Comparison of ENCODE assay signal across 1 cellular context in genomic region chr9:19650292-19650691, GRCh38.
A peak's percentile ranks its signal among the peaks of the same experiment; 100 is the strongest.
TF ChIP-seq lines count a peak whose summit lies in the region.

No MANE protein-coding gene starts in this region.

TF ChIP-seq in K562, 482 proteins besides CTCF, POLR2A, EP300 and RAD21 (continued from another document and continues in another):
- TF ChIP-seq ID3 (CRISPR knock-in tag; IDR thresholded peaks at IDR 0.05) (no peak), ID3 (tag; IDR thresholded peaks at IDR 0.05) (peak; percentile 75), HMG20A (CRISPR knock-in tag; conservative IDR thresholded peaks at IDR 0.05) (no peak), MIER1 (IDR thresholded peaks at IDR 0.05; ENCODE audit: low read depth) (no peak), ZNF398 (CRISPR knock-in tag; IDR thresholded peaks at IDR 0.05) (no peak), FOXP1 (CRISPR knock-in tag; IDR thresholded peaks at IDR 0.05) (no peak), ZNF146 (CRISPR knock-in tag; IDR thresholded peaks at IDR 0.05; ENCODE audit: unreplicated experiment) (no peak), L3MBTL2 (IDR thresholded peaks at IDR 0.05) (peak; percentile 59; the same call in 1 of the 2 replicates), ZNF639 (CRISPR knock-in tag; conservative IDR thresholded peaks at IDR 0.05 in 1 of 2, IDR thresholded peaks at IDR 0.05 in 1 of 2) (no peak; a peak in 1 of 4 replicates), ZNF184 (CRISPR knock-in tag; IDR thresholded peaks at IDR 0.05) (no peak), MBD2 (IDR thresholded peaks at IDR 0.05; ENCODE audit: borderline replicate concordance, low read depth) (no peak), ZNF134 (CRISPR knock-in tag; conservative IDR thresholded peaks at IDR 0.05) (0 out of 2 replicates have a peak, but pooled peaks have one; percentile 14), FUS (optimal IDR thresholded peaks at IDR 0.05; ENCODE audit: low read depth, low read length) (no peak), SMARCC2 (IDR thresholded peaks at IDR 0.05; ENCODE audit: low read depth) (no peak), JUND (IDR thresholded peaks at IDR 0.05; ENCODE audit: borderline replicate concordance, low read depth, low read length) (no peak), JUND (tag; IDR thresholded peaks at IDR 0.05; ENCODE audit: borderline replicate concordance, low read depth, low read length) (peak; percentile 45; the same call in 1 of the 3 replicates), KDM5B (IDR thresholded peaks at IDR 0.05; ENCODE audit: insufficient replicate concordance, low read depth, low read length) (no peak), E2F4 (CRISPR knock-in tag; IDR thresholded peaks at IDR 0.05; ENCODE audit: low read depth) (no peak), BRCA1 (IDR thresholded peaks at IDR 0.05) (no peak), BRCA1 (CRISPR knock-in tag; IDR thresholded peaks at IDR 0.05) (no peak), ZNF583 (CRISPR knock-in tag; IDR thresholded peaks at IDR 0.05) (no peak), THRAP3 (IDR thresholded peaks at IDR 0.05; ENCODE audit: borderline replicate concordance) (no peak), ZNF445 (CRISPR knock-in tag; IDR thresholded peaks at IDR 0.05; ENCODE audit: low read depth) (no peak), GMEB1 (CRISPR knock-in tag; IDR thresholded peaks at IDR 0.05) (no peak), MBD1 (CRISPR knock-in tag; IDR thresholded peaks at IDR 0.05) (no peak), BRF2 (IDR thresholded peaks at IDR 0.05; ENCODE audit: borderline replicate concordance, insufficient read depth, insufficient read length) (no peak), HINFP (tag; conservative IDR thresholded peaks at IDR 0.05; ENCODE audit: low read depth) (no peak), CTCFL (IDR thresholded peaks at IDR 0.05; ENCODE audit: borderline replicate concordance, insufficient read depth, low read depth, low read length, poor library complexity, severe bottlenecking) (no peak), EP400 (IDR thresholded peaks at IDR 0.05) (no peak), NFYB (IDR thresholded peaks at IDR 0.05; ENCODE audit: extremely low read depth, insufficient read length) (no peak), NFE2 (IDR thresholded peaks at IDR 0.05; ENCODE audit: low read depth) (no peak), PHF21A (IDR thresholded peaks at IDR 0.05; ENCODE audit: borderline replicate concordance, low read depth) (no peak), ILK (tag; IDR thresholded peaks at IDR 0.05; ENCODE audit: borderline replicate concordance, low read depth) (no peak), ZNF274 (IDR thresholded peaks at IDR 0.05; ENCODE audit: borderline replicate concordance, low read depth, low read length) (no peak), ETV6 (IDR thresholded peaks at IDR 0.05; ENCODE audit: borderline replicate concordance in 1 of 2, low read depth in 2 of 2, low read length in 1 of 2) (no peak), ETV6 (CRISPR knock-in tag; IDR thresholded peaks at IDR 0.05; ENCODE audit: borderline replicate concordance) (no peak), TFE3 (CRISPR knock-in tag; IDR thresholded peaks at IDR 0.05) (no peak), TSHZ1 (CRISPR knock-in tag; IDR thresholded peaks at IDR 0.05) (no peak), ZBTB2 (IDR thresholded peaks at IDR 0.05) (no peak), HIVEP1 (CRISPR knock-in tag; IDR thresholded peaks at IDR 0.05) (no peak)
